Comparison of ENCODE assay signal across 13 cellular contexts in genomic region chr1:116856312-116856711, GRCh38.
"Had no signal": no experiment of that assay in that cellular context is flagged by ENCODE, and none has a peak within 500 bp of the region (broad histone marks: within the 10 kb centered on the region; RNA-seq: fewer than 3 reads in every experiment).

No MANE protein-coding gene starts in this region.

- ATAC-seq: activated T-cell treated with anti-CD3 and anti-CD28 coated beads, Interleukin-2, amount 50 U/mL, for 72 hours; left lung; stimulated activated naive B cell treated with anti-CD40 and anti-IgM and Interleukin-4, amounts not matched to agents 10 μg/mL and 1 μg/mL and 100 μg/mL, for 72 hours had no signal

- H3K9me3 ChIP-seq: breast epithelium, left lung, neutrophil, pancreas, thoracic aorta had no signal

- H3K36me3 Mint-ChIP-seq: naive B cell; stimulated activated naive B cell treated with anti-CD40 and anti-IgM and Interleukin-4, amounts not matched to agents 10 μg/mL and 1 μg/mL and 100 μg/mL, for 72 hours had no signal

- H3K4me3 ChIP-seq: breast epithelium, left lung, pancreas, thoracic aorta had no signal

- H3K4me1 Mint-ChIP-seq: naive B cell had no signal

- H3K4me1 ChIP-seq: breast epithelium had no signal

- H3K9me3 Mint-ChIP-seq: activated T-cell treated with anti-CD3 and anti-CD28 coated beads, Interleukin-2, amount 50 U/mL, for 72 hours had no signal

- DNase-seq: activated CD4-positive, alpha-beta T cell treated with anti-CD3 and anti-CD28 coated beads, Interleukin-2, amount 50 U/mL, for 4 hours; activated effector memory CD4-positive, alpha-beta T cell treated with anti-CD3 and anti-CD28 coated beads, Interleukin-2, amount 50 U/mL, for 16 hours; activated naive CD4-positive, alpha-beta T cell treated with anti-CD3 and anti-CD28 coated beads, Interleukin-2, amount 50 U/mL, for 16 hours; activated T-cell treated with anti-CD3 and anti-CD28 coated beads, Interleukin-2, amount 50 U/mL, for 72 hours; aorta; effector CD4-positive, alpha-beta T cell; left lung; naive B cell; pancreas; stimulated activated naive B cell treated with anti-CD40 and anti-IgM and Interleukin-4, amounts not matched to agents 10 μg/mL and 1 μg/mL and 100 μg/mL, for 72 hours had no signal

- H3K27ac Mint-ChIP-seq: activated T-cell treated with anti-CD3 and anti-CD28 coated beads, Interleukin-2, amount 50 U/mL, for 72 hours; naive B cell; stimulated activated naive B cell treated with anti-CD40 and anti-IgM and Interleukin-4, amounts not matched to agents 10 μg/mL and 1 μg/mL and 100 μg/mL, for 72 hours had no signal

- H3K27ac ChIP-seq: left lung, neutrophil, thoracic aorta had no signal

- H3K27me3 Mint-ChIP-seq: naive B cell had no signal

- H3K27me3 ChIP-seq: breast epithelium, left lung, pancreas had no signal

- H3K4me3 Mint-ChIP-seq: activated T-cell treated with anti-CD3 and anti-CD28 coated beads, Interleukin-2, amount 50 U/mL, for 72 hours; naive B cell; stimulated activated naive B cell treated with anti-CD40 and anti-IgM and Interleukin-4, amounts not matched to agents 10 μg/mL and 1 μg/mL and 100 μg/mL, for 72 hours had no signal

- H3K36me3 ChIP-seq: breast epithelium, left lung, neutrophil, pancreas, thoracic aorta had no signal
